Comparison of ENCODE assay signal across 12 cellular contexts in the genomic region with DNA sequence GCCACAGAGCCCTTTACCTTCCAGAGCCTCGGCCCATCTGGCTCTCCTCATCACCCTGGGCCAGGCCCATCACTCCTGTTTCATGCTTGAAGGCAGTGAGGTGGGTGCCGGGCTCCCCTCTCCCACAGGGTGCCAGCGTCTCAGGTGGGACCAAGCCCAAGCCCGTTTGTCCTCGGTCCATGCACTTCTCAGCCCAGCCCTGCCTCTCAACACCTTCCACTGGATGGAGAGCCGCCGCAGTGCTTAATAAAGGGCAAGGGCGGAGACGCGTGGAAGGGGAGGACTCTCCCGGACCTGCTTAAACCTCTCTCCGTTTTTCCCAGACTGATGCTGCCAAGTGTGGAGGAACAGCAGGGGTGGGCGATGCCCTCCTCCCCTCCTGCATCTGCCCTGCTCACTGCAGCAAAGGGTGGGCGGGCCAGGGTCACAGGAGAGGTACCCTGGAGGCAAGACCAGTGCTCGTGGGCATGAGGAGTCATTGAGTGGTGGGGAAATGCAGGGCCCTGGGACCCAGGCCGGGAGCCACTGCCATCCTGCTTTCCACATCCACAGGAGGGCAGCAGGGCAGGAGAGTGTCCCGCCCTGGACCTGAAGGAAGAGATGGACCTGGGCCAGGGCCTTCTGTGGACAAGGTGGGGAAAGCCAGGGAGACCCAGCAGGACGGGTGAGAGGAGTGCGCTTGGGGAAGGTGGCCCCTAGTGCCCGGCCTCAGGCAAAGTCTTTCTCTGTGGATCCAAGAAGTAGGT.
"Had no signal": no experiment of that assay in that cellular context is flagged by ENCODE, and none has a peak within 500 bp of the region (broad histone marks: within the 10 kb centered on the region; RNA-seq: fewer than 3 reads in every experiment).

No MANE protein-coding gene starts in this region.

- ATAC-seq: activated CD8-positive, alpha-beta memory T cell treated with anti-CD3 and anti-CD28 coated beads, Interleukin-2, amount 10 ng/mL, durations not matched to agents 7 days and 5 days had no signal

- H3K27ac ChIP-seq: adrenal gland, colonic mucosa, esophagus squamous epithelium had no signal

- H3K27me3 ChIP-seq: adrenal gland, colonic mucosa had no signal

- DNase-seq: activated CD4-positive, alpha-beta T cell treated with anti-CD3 and anti-CD28 coated beads, Interleukin-2, amount 50 U/mL, for 4 hours; activated CD4-positive, CD25-positive, alpha-beta regulatory T cell treated with anti-CD3 and anti-CD28 coated beads, Interleukin-2, amount 50 U/mL, for 72 hours; activated CD8-positive, alpha-beta memory T cell treated with anti-CD3 and anti-CD28 coated beads, Interleukin-2, amount 10 ng/mL, durations not matched to agents 7 days and 5 days; activated T-cell treated with anti-CD3 and anti-CD28 coated beads, Interleukin-2, amount 50 U/mL, for 24 hours; caudate nucleus; colonic mucosa; esophagus squamous epithelium; hippocampal formation; kidney; retina; stimulated activated naive CD4-positive, alpha-beta T cell treated with Interleukin-2 at 50 U/mL for 16 hours had no signal

- H3K4me3 ChIP-seq: adrenal gland, colonic mucosa, esophagus squamous epithelium had no signal

- H3K9me3 ChIP-seq: adrenal gland, colonic mucosa, esophagus squamous epithelium had no signal

- H3K36me3 ChIP-seq: adrenal gland, colonic mucosa, esophagus squamous epithelium had no signal

- H3K4me1 ChIP-seq: adrenal gland, colonic mucosa, esophagus squamous epithelium had no signal
